In the genomic region with DNA sequence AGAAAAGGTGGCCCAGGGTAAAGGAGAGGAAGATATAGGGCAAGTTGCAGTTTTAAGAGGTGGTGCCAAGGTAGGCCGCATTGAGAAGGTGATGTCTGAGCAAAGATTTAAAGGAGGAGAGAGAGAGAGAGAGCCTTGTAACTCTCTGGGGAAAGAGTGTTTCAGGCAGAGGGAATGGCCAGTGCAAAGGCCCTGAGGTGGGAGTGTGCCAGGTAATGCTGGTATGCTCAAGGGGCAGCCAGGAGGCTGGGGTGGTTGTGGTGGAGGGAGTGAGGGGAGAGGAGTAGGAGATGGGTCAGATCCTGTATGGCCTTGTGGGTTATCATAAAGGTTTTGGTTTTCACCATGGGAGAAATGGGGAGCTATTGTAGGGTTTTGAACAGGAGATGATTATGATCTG, we compare ENCODE assay signal across 14 cellular contexts.
"Had no signal": no experiment of that assay in that cellular context is flagged by ENCODE, and none has a peak within 500 bp of the region (broad histone marks: within the 10 kb centered on the region; RNA-seq: fewer than 3 reads in every experiment).

No MANE protein-coding gene starts in this region.

- DNase-seq: activated CD4-positive, alpha-beta T cell treated with anti-CD3 and anti-CD28 coated beads, Interleukin-2, amount 10 ng/mL, durations not matched to agents 7 days and 5 days; activated CD4-positive, CD25-positive, alpha-beta regulatory T cell; activated effector memory CD4-positive, alpha-beta T cell treated with Interleukin-2 at 50 U/mL for 16 hours; effector CD4-positive, alpha-beta T cell; heart right ventricle; left ventricle myocardium inferior; mammary epithelial cell; SIG-M5; stimulated activated CD4-positive, alpha-beta T cell treated with anti-CD3 and anti-CD28 coated beads, Interleukin-2, amount 100 ng/mL, for 24 hours; T-helper 1 cell; T1000; upper lobe of right lung had no signal

- H3K27me3 Mint-ChIP-seq: activated CD4-positive, alpha-beta T cell treated with anti-CD3 and anti-CD28 coated beads, Interleukin-2, amount 10 ng/mL, durations not matched to agents 7 days and 5 days had no signal

- H3K4me3 Mint-ChIP-seq: activated CD4-positive, alpha-beta T cell treated with anti-CD3 and anti-CD28 coated beads, Interleukin-2, amount 10 ng/mL, durations not matched to agents 7 days and 5 days had no signal

- H3K27ac Mint-ChIP-seq: activated CD4-positive, alpha-beta T cell treated with anti-CD3 and anti-CD28 coated beads, Interleukin-2, amount 10 ng/mL, durations not matched to agents 7 days and 5 days had no signal

- ATAC-seq: gastroesophageal sphincter, heart right ventricle, SK-N-SH treated with all-trans-retinoic acid at 6 μM for 48 hours, upper lobe of right lung had no signal
